Comparison of ENCODE assay signal across 11 cellular contexts in the genomic region with DNA sequence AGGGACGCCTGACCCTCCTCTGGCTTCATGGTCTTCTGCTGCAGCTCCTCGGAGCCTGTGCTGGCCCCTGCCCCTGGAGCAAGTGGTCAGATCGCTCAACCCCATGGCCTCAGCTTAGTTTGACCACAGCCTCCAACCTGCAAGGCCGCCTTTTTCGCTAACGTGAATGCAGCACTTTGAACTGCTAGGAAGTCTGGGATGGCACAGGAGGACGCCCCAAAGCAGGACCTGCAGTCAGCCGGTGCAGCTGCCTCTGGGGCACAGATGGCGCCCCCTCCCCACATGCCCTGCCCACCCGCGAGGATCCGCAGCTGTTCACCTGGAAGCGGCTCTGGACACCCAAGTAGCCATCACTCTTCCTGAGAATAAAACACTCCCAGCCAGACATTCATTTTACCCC.
DNase-seq lines count a peak whose midpoint lies in the region; ATAC-seq lines count a peak whose summit lies in the region.
"Had no signal": no experiment of that assay in that cellular context is flagged by ENCODE, and none has a peak within 500 bp of the region (broad histone marks: within the 10 kb centered on the region; RNA-seq: fewer than 3 reads in every experiment).

No MANE protein-coding gene starts in this region.

- no peak for ATAC-seq in right cardiac atrium
- ATAC-seq in GM18909 (IDR thresholded peaks at IDR 0.05; ENCODE audit: poor library complexity, unreplicated experiment), result no peak
- ATAC-seq: CD8-positive, alpha-beta T cell had no signal

- peak; percentile 40 for DNase-seq in DMS 273 (lab: John Stamatoyannopoulos, UW; ENCODE audit: unreplicated experiment)
- no peak for DNase-seq in DMS 273 treated with DMSO at 0.1 percent for 48 hours (lab: John Stamatoyannopoulos, UW)
- DNase-seq in SHP77 treated with DMSO at 0.1 percent for 48 hours (lab: John Stamatoyannopoulos, UW), result peak; percentile 66
- DNase-seq in mesenteric fat pad (ENCODE audit: low spot score), result peak; percentile 55
- DNase-seq in right cardiac atrium, result no peak
- DNase-seq in DMS153 treated with DMSO at 0.1 percent for 48 hours (lab: John Stamatoyannopoulos, UW; ENCODE audit: unreplicated experiment), result no peak
- DNase-seq: CD8-positive, alpha-beta T cell; COR-L47; IMR-90 had no signal

- no peaks in the 10 kb centered on the region for H3K27me3 ChIP-seq in right cardiac atrium (ENCODE audit: control insufficient read depth, insufficient read depth)

- H3K27ac ChIP-seq in right cardiac atrium (ENCODE audit: low read length), result no peak overlapping the region
- H3K27ac ChIP-seq: 22Rv1 had no signal

- 83% methylated on average over 13 of the region's 13 CpGs for WGBS in right cardiac atrium

- no peaks in the 10 kb centered on the region for H3K4me1 ChIP-seq in right cardiac atrium (ENCODE audit: control insufficient read depth, insufficient read depth, low read length)

- intact Hi-C loops in right cardiac atrium (cut with DNase I), result no loop called here

- H3K9me3 ChIP-seq in right cardiac atrium (ENCODE audit: control insufficient read depth, low read length), result no peaks in the 10 kb centered on the region

- no peak overlapping the region for H3K4me3 ChIP-seq in right cardiac atrium (ENCODE audit: low read length)

Comparison
In these comparisons a context has a peak if more than half of its experiments do, and no peak if none do; other contexts are left out.
1. DNase-seq: peak in DMS 273 (single experiment), SHP77 treated with DMSO at 0.1 percent for 48 hours (single experiment) and mesenteric fat pad (single experiment); none in DMS 273 treated with DMSO at 0.1 percent for 48 hours (single experiment), right cardiac atrium (0 of 3) and DMS153 treated with DMSO at 0.1 percent for 48 hours (single experiment).